ENCODE assay signal across 15 cellular contexts in genomic region chr13:44309771-44310767, GRCh38.
DNase-seq lines count a peak whose midpoint lies in the region; TF ChIP-seq lines count a peak whose summit lies in the region.
"Had no signal": no experiment of that assay in that cellular context is flagged by ENCODE, and none has a peak within 500 bp of the region (broad histone marks: within the 10 kb centered on the region; RNA-seq: fewer than 3 reads in every experiment).

No MANE protein-coding gene starts in this region.

- H3K4me1 ChIP-seq in SJCRH30 = peaks cover 40% of the 10 kb centered on the region
- peaks cover 6% of the 10 kb centered on the region; the same call in 1 of the 2 replicates for H3K4me1 ChIP-seq in Caco-2

- peak; percentile 77 for DNase-seq in LNCaP clone FGC (ENCODE audit: low read depth)
- DNase-seq in SJCRH30 = peak; percentile 36 to 59
- DNase-seq in fibroblast of pulmonary artery (ENCODE audit: low read depth) = peak; percentile 50
- DNase-seq in pons (ENCODE audit: low spot score) = peak; percentile 40
- no peak for DNase-seq in GM19240 (ENCODE audit: insufficient read length, low spot score)
- no peak for DNase-seq in Caco-2
- no peak for DNase-seq in NCI-H345 (lab: John Stamatoyannopoulos, UW)
- no peak for DNase-seq in T-helper 1 cell
- DNase-seq: activated CD4-positive, alpha-beta T cell treated with anti-CD3 and anti-CD28 coated beads for 48 hours; activated effector memory CD4-positive, alpha-beta T cell treated with Interleukin-2 at 50 U/mL for 16 hours; CD4-positive, CD25-positive, alpha-beta regulatory T cell; central memory CD4-positive, alpha-beta T cell; glutamatergic neuron; KBM-7; NCI-H774 had no signal

- 0 out of 2 replicates have a peak overlapping the region, but pooled peaks have one; percentile 13 for H3K27ac ChIP-seq in SJCRH30

- intact Hi-C loops in Caco-2 (cut with micrococcal nuclease; ENCODE audit: unreplicated experiment) = no loop called here

- no peaks in the 10 kb centered on the region for H3K36me3 ChIP-seq in SJCRH30
- H3K36me3 ChIP-seq in Caco-2 (ENCODE audit: control insufficient read depth, insufficient read depth, low read length) = no peaks in the 10 kb centered on the region

- H3K4me3 Mint-ChIP-seq in Caco-2 (ENCODE audit: unreplicated experiment) = no peak overlapping the region
- H3K4me3 Mint-ChIP-seq: CD4-positive, CD25-positive, alpha-beta regulatory T cell had no signal

- no peaks in the 10 kb centered on the region for H3K36me3 Mint-ChIP-seq in Caco-2 (ENCODE audit: insufficient read depth, unreplicated experiment)
- H3K36me3 Mint-ChIP-seq: CD4-positive, CD25-positive, alpha-beta regulatory T cell had no signal

- CTCF ChIA-PET in Caco-2 (lab: Charles Lee) = interaction anchor here (0.7 kb wide), 1 partner anchor 127 kb away, joined by 3 read pairs; no protein-coding TSS in a partner anchor

- POLR2A ChIA-PET in Caco-2 (lab: Charles Lee) = interaction anchor here (0.6 kb wide), 1 partner anchor 53 kb away, joined by 3 read pairs; no protein-coding TSS in a partner anchor

- H3K27ac Mint-ChIP-seq in Caco-2 (ENCODE audit: unreplicated experiment) = no peak overlapping the region
- H3K27ac Mint-ChIP-seq: CD4-positive, CD25-positive, alpha-beta regulatory T cell had no signal

- no peaks in the 10 kb centered on the region for H3K9me3 Mint-ChIP-seq in Caco-2 (ENCODE audit: unreplicated experiment)

- no peaks in the 10 kb centered on the region for H3K9me3 ChIP-seq in SJCRH30 (replicated peaks)
- no peaks in the 10 kb centered on the region for H3K9me3 ChIP-seq in Caco-2

- H3K27me3 ChIP-seq in SJCRH30 (no peaks in the 10 kb centered on the region), Caco-2 (replicated peaks; ENCODE audit: control insufficient read depth, insufficient read depth, low read length) (no peaks in the 10 kb centered on the region)

- BruUV-seq in Caco-2 (replicated peaks; lab: Mats Ljungman, UMichigan) = no TSS peak

- H3K4me1 Mint-ChIP-seq in Caco-2 (ENCODE audit: low read depth, unreplicated experiment) = peaks cover 19% of the 10 kb centered on the region

- TF ChIP-seq CTCF in LNCaP clone FGC (IDR thresholded peaks at IDR 0.05; ENCODE audit: control insufficient read depth, extremely low read depth, insufficient read depth) = no peak
- TF ChIP-seq CTCF in fibroblast of pulmonary artery (IDR thresholded peaks at IDR 0.05; ENCODE audit: low read length, missing control alignments) = no peak
- TF ChIP-seq CTCF in Caco-2 (IDR thresholded peaks at IDR 0.05; ENCODE audit: insufficient read depth in 1 of 2, low read depth in 1 of 2, low read length in 1 of 2, severe bottlenecking in 1 of 2, unreplicated experiment in 1 of 2) = no peak

- no peaks in the 10 kb centered on the region for H3K27me3 Mint-ChIP-seq in Caco-2 (ENCODE audit: insufficient read depth, unreplicated experiment)

- H3K4me3 ChIP-seq in LNCaP clone FGC (ENCODE audit: low read depth, low read length) (no peak overlapping the region), SJCRH30 (no peak overlapping the region), fibroblast of pulmonary artery (replicated peaks; ENCODE audit: low read depth, low read length) (no peak overlapping the region), Caco-2 (ENCODE audit: low read depth, low read length) (no peak overlapping the region)

Comparison
In these comparisons a context has a peak if more than half of its experiments do, and no peak if none do; other contexts are left out.
1. DNase-seq: peak in LNCaP clone FGC (single experiment), SJCRH30 (2 of 2), fibroblast of pulmonary artery (single experiment) and pons (single experiment); none in GM19240 (single experiment), Caco-2 (0 of 2), NCI-H345 (single experiment) and T-helper 1 cell (0 of 5).